ENCODE assay signal across 9 cellular contexts in the genomic region with DNA sequence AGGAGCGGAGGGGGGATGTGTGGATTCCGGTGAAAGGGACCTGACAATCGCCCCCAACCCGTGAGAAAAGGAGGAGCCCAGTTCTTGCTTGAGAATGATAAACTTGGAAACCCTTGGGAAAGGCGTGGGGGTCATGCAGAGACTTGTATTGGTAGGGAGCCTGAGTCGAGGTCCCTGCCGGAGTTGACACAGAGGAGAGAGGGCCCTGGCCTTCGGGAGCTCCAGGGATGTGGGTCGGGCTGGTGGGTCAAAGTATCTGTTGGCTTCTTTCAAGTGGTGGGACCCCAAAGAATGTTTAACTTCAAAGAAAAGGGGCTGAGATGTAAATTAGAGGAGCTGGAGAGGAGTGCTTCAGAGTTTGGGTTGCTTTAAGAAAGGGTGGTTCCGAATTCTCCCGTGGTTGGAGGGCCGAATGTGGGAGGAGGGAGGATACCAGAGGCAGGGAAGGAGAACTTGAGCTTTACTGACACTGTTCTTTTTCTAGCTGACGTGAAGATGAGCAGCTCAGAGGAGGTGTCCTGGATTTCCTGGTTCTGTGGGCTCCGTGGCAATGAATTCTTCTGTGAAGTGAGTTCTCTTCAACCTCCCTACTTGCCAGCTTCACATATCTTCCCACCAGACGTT. TPM values are rescaled to one million over a fixed set of nuclear protein-coding genes. Genes with fewer than 3 reads are reported as not detected.
A peak's percentile ranks its signal among the peaks of the same experiment; 100 is the strongest.
DNase-seq lines count a peak whose midpoint lies in the region; ATAC-seq and TF ChIP-seq lines count a peak whose summit lies in the region.
"Had no signal": no experiment of that assay in that cellular context is flagged by ENCODE, and none has a peak within 500 bp of the region (broad histone marks: within the 10 kb centered on the region; RNA-seq: fewer than 3 reads in every experiment).

No MANE protein-coding gene starts in this region.

- no peak for TF ChIP-seq CTCF in Peyer's patch (IDR thresholded peaks at IDR 0.05)
- TF ChIP-seq CTCF in prostate gland (IDR thresholded peaks at IDR 0.05), result no peak

- intact Hi-C loops in prostate gland (cut with DNase I), result no loop called here

- no peak for ATAC-seq in HG03039 (IDR thresholded peaks at IDR 0.05; ENCODE audit: unreplicated experiment)
- ATAC-seq in HG02642 (IDR thresholded peaks at IDR 0.05; ENCODE audit: poor library complexity, unreplicated experiment), result no peak
- no peak for ATAC-seq in HG03520 (IDR thresholded peaks at IDR 0.05; ENCODE audit: unreplicated experiment)

- peak; percentile 34 for DNase-seq in EH (ENCODE audit: low read depth)
- DNase-seq in Peyer's patch, result no peak
- no peak for DNase-seq in prostate gland (ENCODE audit: low spot score)
- no peak for DNase-seq in stimulated activated CD4-positive, alpha-beta T cell treated with anti-CD3 and anti-CD28 coated beads, Interleukin-4, amount 100 ng/mL, for 1 hour

- H3K4me1 ChIP-seq in Peyer's patch, result peaks cover 2 to 39% (median 5%) of the 10 kb centered on the region in 4 donors
- H3K4me1 ChIP-seq in esophagus (ENCODE audit: control insufficient read depth in 2 of 2, insufficient read depth in 2 of 2, low read length in 1 of 2), result peaks cover 5 to 15% of the 10 kb centered on the region in 2 donors
- H3K4me1 ChIP-seq in prostate gland (replicated peaks), result peaks cover 17% of the 10 kb centered on the region

- no peaks in the 10 kb centered on the region for H3K27me3 ChIP-seq in Peyer's patch
- no peaks in the 10 kb centered on the region for H3K27me3 ChIP-seq in esophagus (ENCODE audit: control insufficient read depth in 1 of 2, insufficient read depth in 2 of 2, low read length in 2 of 2)
- no peaks in the 10 kb centered on the region for H3K27me3 ChIP-seq in prostate gland (replicated peaks; ENCODE audit: insufficient read depth)

- peak overlapping the region; percentile 68 to 95 (median 79) for H3K4me3 ChIP-seq in Peyer's patch
- H3K4me3 ChIP-seq in esophagus (ENCODE audit: low read depth in 1 of 2, low read length in 2 of 2), result peak overlapping the region; percentile 95 to 98
- peak overlapping the region; percentile 65 to 92 for H3K4me3 ChIP-seq in prostate gland

- peak overlapping the region; percentile 92 to 99 (median 95) for H3K27ac ChIP-seq in Peyer's patch
- H3K27ac ChIP-seq in esophagus (ENCODE audit: low read depth in 2 of 2, low read length in 1 of 2), result peak overlapping the region; percentile 99 to 100
- H3K27ac ChIP-seq in prostate gland, result peak overlapping the region; percentile 94 to 96

- peaks cover 0 to 53% (median 0%) of the 10 kb centered on the region in 3 donors for H3K36me3 ChIP-seq in Peyer's patch
- H3K36me3 ChIP-seq in esophagus (ENCODE audit: control insufficient read depth in 2 of 2, insufficient read depth in 2 of 2, low read length in 1 of 2), result peaks cover 28 to 40% of the 10 kb centered on the region in 2 donors
- H3K36me3 ChIP-seq in prostate gland, result peaks cover 15 to 19% of the 10 kb centered on the region in 2 donors

- H3K9me3 ChIP-seq in Peyer's patch (no peaks in the 10 kb centered on the region), esophagus (ENCODE audit: control insufficient read depth in 2 of 2, insufficient read depth in 1 of 2, low read depth in 1 of 2, low read length in 1 of 2) (no peaks in the 10 kb centered on the region), prostate gland (no peaks in the 10 kb centered on the region)

- TF ChIP-seq POLR2A in Peyer's patch (IDR thresholded peaks at IDR 0.05) (no peak), prostate gland (IDR thresholded peaks at IDR 0.05) (no peak)

- WGBS in esophagus, 2 donors, result 3% methylated on average over 15 of the region's 15 CpGs
- WGBS in prostate gland, result 2% methylated on average over 15 of the region's 15 CpGs

RNA-seq across cellular contexts. Expression of gene CSNK2B, which starts 0.6 kb away (rescaled TPM):
- 100 to 1,000 TPM; 209 to 243 (median 227) TPM for total RNA-seq in Peyer's patch
- polyA plus RNA-seq in esophagus, result 100 to 1,000 TPM; 140 to 187 TPM
- 100 to 1,000 TPM; 214 to 285 TPM for total RNA-seq in prostate gland

RNA-seq across cellular contexts. Expression of gene GPANK1, which starts 1.7 kb away (rescaled TPM):
- total RNA-seq in Peyer's patch (10 to 100 TPM; 29.4 to 63.5 (median 41.9) TPM), prostate gland (10 to 100 TPM; 19.7 to 28.1 TPM)
- 10 to 100 TPM; 10.2 to 10.4 TPM for polyA plus RNA-seq in esophagus

RNA-seq across cellular contexts. Expression of gene LY6G5B, which starts 3.3 kb away (rescaled TPM):
- 10 to 100 TPM in 3 of 4 donors, 1 to 10 TPM in 1; 7.2 to 25.6 (median 19.7) TPM for total RNA-seq in Peyer's patch
- 1 to 10 TPM; 5.3 to 7.4 TPM for polyA plus RNA-seq in esophagus
- 10 to 100 TPM in 1 of 2 donors, 1 to 10 TPM in 1; 1.8 to 13.0 TPM for total RNA-seq in prostate gland

RNA-seq across cellular contexts. Expression of gene C6orf47, which starts 5.9 kb away (rescaled TPM):
- total RNA-seq in Peyer's patch, result 10 to 100 TPM; 26.4 to 46.7 (median 37.2) TPM
- 10 to 100 TPM; 20.6 to 21.1 TPM for polyA plus RNA-seq in esophagus
- 10 to 100 TPM; 25.5 to 30.1 TPM for total RNA-seq in prostate gland

RNA-seq across cellular contexts. Expression of gene APOM, which starts 10.8 kb away (rescaled TPM):
- 10 to 100 TPM in 3 of 4 donors, not detected in 1; 10.0 to 34.9 (median 10.9) TPM for total RNA-seq in Peyer's patch
- 1 to 10 TPM; 4.3 to 6.0 TPM for polyA plus RNA-seq in esophagus
- total RNA-seq in prostate gland, result 1 to 10 TPM; 1.6 to 6.8 TPM
- total RNA-seq: glomerular endothelial cell had no signal
